Comparison of ENCODE assay signal across 8 cellular contexts in the genomic region with DNA sequence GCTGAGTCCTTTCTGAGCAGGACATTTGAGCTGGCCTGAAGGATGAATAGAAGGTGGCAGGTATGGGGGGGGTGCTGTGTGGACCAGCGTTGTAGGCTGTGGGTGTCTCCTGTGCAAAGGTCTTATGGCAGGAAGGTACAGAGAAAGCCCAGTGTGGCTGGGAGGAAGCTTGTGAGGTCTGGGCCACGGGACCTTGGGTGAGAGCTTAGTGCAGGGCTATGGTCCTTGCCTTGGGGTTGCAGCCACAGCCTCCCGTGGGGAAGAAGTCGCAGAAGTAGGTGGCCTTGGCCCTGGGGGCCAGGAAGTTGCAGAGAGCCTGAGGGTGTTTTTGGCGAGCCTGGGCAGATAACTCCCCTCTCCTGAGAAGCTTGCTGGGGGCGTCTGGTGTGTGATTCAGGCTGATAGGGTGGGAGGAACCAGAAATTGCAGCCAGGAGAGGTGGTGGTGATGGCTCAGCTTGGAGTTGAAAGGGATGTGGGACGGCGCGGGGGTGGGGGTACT. TPM values are rescaled to one million over a fixed set of nuclear protein-coding genes. Genes with fewer than 3 reads are reported as not detected.
A peak's percentile ranks its signal among the peaks of the same experiment; 100 is the strongest.
DNase-seq lines count a peak whose midpoint lies in the region; ATAC-seq and TF ChIP-seq lines count a peak whose summit lies in the region.

No MANE protein-coding gene starts in this region.

- peak overlapping the region; percentile 50 for H3K4me3 ChIP-seq in OCI-LY3 (ENCODE audit: low read length)
- H3K4me3 ChIP-seq in mucosa of rectum (ENCODE audit: low read length in 2 of 2): peak overlapping the region; percentile 37 to 64

- ATAC-seq in HG03457 (IDR thresholded peaks at IDR 0.05; ENCODE audit: unreplicated experiment): no peak

- peak overlapping the region; percentile 96 for H3K4me3 Mint-ChIP-seq in chondrocyte (ENCODE audit: unreplicated experiment)

- peaks cover 56% of the 10 kb centered on the region for H3K4me1 Mint-ChIP-seq in chondrocyte (ENCODE audit: low read depth)

- no peaks in the 10 kb centered on the region for H3K27me3 ChIP-seq in OCI-LY3 (ENCODE audit: low read depth, low read length)
- peaks cover 12 to 20% of the 10 kb centered on the region in 2 donors for H3K27me3 ChIP-seq in mucosa of rectum (ENCODE audit: control insufficient read depth in 2 of 2, insufficient read depth in 2 of 2, low read length in 2 of 2)

- TF ChIP-seq CTCF in OCI-LY3 (IDR thresholded peaks at IDR 0.05; ENCODE audit: low read depth, low read length) (no peak), chondrocyte (IDR thresholded peaks at IDR 0.05) (no peak)

- peak; percentile 66 for DNase-seq in GM03348 (ENCODE audit: low spot score)
- no peak for DNase-seq in chondrocyte (ENCODE audit: low spot score)
- no peak for DNase-seq in NCI-H1417 (lab: John Stamatoyannopoulos, UW)
- DNase-seq in NK-92 (lab: John Stamatoyannopoulos, UW; ENCODE audit: unreplicated experiment): no peak
- no peak for DNase-seq in HK-2 (ENCODE audit: unreplicated experiment)

- H2AFZ ChIP-seq in OCI-LY3 (ENCODE audit: low read depth, low read length): peak overlapping the region; percentile 75

- no peaks in the 10 kb centered on the region for H3K27me3 Mint-ChIP-seq in chondrocyte (ENCODE audit: low read depth)

- peaks cover 24% of the 10 kb centered on the region for H3K4me1 ChIP-seq in OCI-LY3 (ENCODE audit: low read length)
- H3K4me1 ChIP-seq in mucosa of rectum (ENCODE audit: control insufficient read depth in 2 of 2, insufficient read depth in 2 of 2, low read length in 2 of 2): peaks cover 7 to 34% of the 10 kb centered on the region in 2 donors

- H3K9ac ChIP-seq in OCI-LY3 (ENCODE audit: low read length) (no peak overlapping the region), mucosa of rectum (ENCODE audit: low read depth in 1 of 2, low read length in 2 of 2) (no peak overlapping the region)

- H4K20me1 ChIP-seq in OCI-LY3 (ENCODE audit: insufficient read depth, low read length): no peaks in the 10 kb centered on the region

- H3K9me3 ChIP-seq in OCI-LY3 (ENCODE audit: insufficient read depth, low read length) (no peaks in the 10 kb centered on the region), mucosa of rectum (ENCODE audit: control insufficient read depth in 2 of 2, low read length in 2 of 2) (no peaks in the 10 kb centered on the region)

- H3K27ac ChIP-seq in OCI-LY3 (ENCODE audit: low read length) (no peak overlapping the region; the same call in 1 of the 2 replicates), mucosa of rectum (ENCODE audit: low read depth in 2 of 2, low read length in 2 of 2) (peak overlapping the region; percentile 45 to 65)

- peaks cover 10% of the 10 kb centered on the region for H3K36me3 Mint-ChIP-seq in chondrocyte (ENCODE audit: low read depth)

- no peaks in the 10 kb centered on the region for H3K9me3 Mint-ChIP-seq in chondrocyte (ENCODE audit: low read depth)

- no peaks in the 10 kb centered on the region for H3K79me2 ChIP-seq in OCI-LY3 (ENCODE audit: low read length)

- H3K4me2 ChIP-seq in OCI-LY3 (ENCODE audit: low read length): peak overlapping the region; percentile 59

- H3K36me3 ChIP-seq in OCI-LY3 (replicated peaks; ENCODE audit: low read depth, low read length) (no peaks in the 10 kb centered on the region), mucosa of rectum (ENCODE audit: control insufficient read depth in 2 of 2, insufficient read depth in 2 of 2, low read length in 2 of 2) (no peaks in the 10 kb centered on the region)

- peak overlapping the region; percentile 99 for H3K27ac Mint-ChIP-seq in chondrocyte (ENCODE audit: unreplicated experiment)

RNA-seq across cellular contexts. Expression of a gene that starts 3.0 kb away (rescaled TPM):
- 166 to 210 TPM (median 167 TPM) in 3 replicates for total RNA-seq in chondrocyte
